Comparison of ENCODE assay signal across 15 cellular contexts in the genomic region with DNA sequence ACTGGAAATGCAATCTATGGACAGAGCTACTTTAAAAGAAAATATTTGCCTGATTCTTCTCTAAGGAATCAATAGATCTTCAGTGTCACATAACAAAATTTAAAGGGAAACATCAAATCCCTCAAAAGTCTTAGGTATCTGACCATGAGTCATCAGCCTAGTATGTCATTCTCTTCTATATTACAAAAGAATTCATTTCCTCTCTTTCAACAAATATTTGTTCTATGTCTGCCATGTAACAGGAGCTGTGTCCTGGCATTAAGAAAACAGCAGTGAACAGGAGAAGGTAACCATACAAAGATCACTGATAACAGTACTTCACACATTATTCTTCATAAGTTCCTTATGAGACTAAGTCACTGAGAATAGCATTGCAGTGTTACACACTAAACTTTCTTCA.
A peak's percentile ranks its signal among the peaks of the same experiment; 100 is the strongest.
DNase-seq lines count a peak whose midpoint lies in the region; ATAC-seq, FAIRE-seq and TF ChIP-seq lines count a peak whose summit lies in the region.
"Had no signal": no experiment of that assay in that cellular context is flagged by ENCODE, and none has a peak within 500 bp of the region (broad histone marks: within the 10 kb centered on the region; RNA-seq: fewer than 3 reads in every experiment).

No MANE protein-coding gene starts in this region.

- TF ChIP-seq EP300 in HepG2 (IDR thresholded peaks at IDR 0.05; ENCODE audit: low read depth in 2 of 2, low read length in 2 of 2) (no peak), HepG2 (CRISPR knock-in tag; IDR thresholded peaks at IDR 0.05; ENCODE audit: borderline replicate concordance) (no peak)

- H3K27ac ChIP-seq in HepG2 (ENCODE audit: extremely low read length, insufficient read depth, low read length) (no peak overlapping the region), right lobe of liver (no peak overlapping the region)
- H3K27ac ChIP-seq in CD8-positive, alpha-beta T cell (ENCODE audit: low read depth, low read length), result no peak overlapping the region
- H3K27ac ChIP-seq: ovary had no signal

- H3K9me3 ChIP-seq in HepG2 (ENCODE audit: low read length), result no peaks in the 10 kb centered on the region
- no peaks in the 10 kb centered on the region for H3K9me3 ChIP-seq in right lobe of liver
- no peaks in the 10 kb centered on the region for H3K9me3 ChIP-seq in CD8-positive, alpha-beta T cell (ENCODE audit: low read length)
- H3K9me3 ChIP-seq: ovary had no signal

- H3K27me3 Mint-ChIP-seq in CD8-positive, alpha-beta T cell (ENCODE audit: low read depth), result peaks cover 2% of the 10 kb centered on the region
- H3K27me3 Mint-ChIP-seq in activated CD4-positive, alpha-beta T cell treated with anti-CD3 and anti-CD28 coated beads, Interleukin-2, amount 10 ng/mL, durations not matched to agents 7 days and 5 days, result peaks cover 6% of the 10 kb centered on the region
- H3K27me3 Mint-ChIP-seq: activated CD4-positive, alpha-beta T cell treated with anti-CD3 and anti-CD28 coated beads, Interleukin-2, amount 10 ng/mL, durations not matched to agents 24 days and 14 days; memory B cell had no signal

- no peaks in the 10 kb centered on the region for H3K79me2 ChIP-seq in HepG2 (ENCODE audit: insufficient read depth, low read length)

- H3K4me1 ChIP-seq in HepG2 (ENCODE audit: insufficient read depth, low read length) (no peaks in the 10 kb centered on the region), right lobe of liver (no peaks in the 10 kb centered on the region)
- no peaks in the 10 kb centered on the region for H3K4me1 ChIP-seq in CD8-positive, alpha-beta T cell (ENCODE audit: insufficient read depth, low read length)

- H3K4me1 Mint-ChIP-seq in CD8-positive, alpha-beta T cell (ENCODE audit: low read depth), result no peaks in the 10 kb centered on the region
- no peaks in the 10 kb centered on the region for H3K4me1 Mint-ChIP-seq in activated CD4-positive, alpha-beta T cell treated with anti-CD3 and anti-CD28 coated beads, Interleukin-2, amount 10 ng/mL, durations not matched to agents 7 days and 5 days
- H3K4me1 Mint-ChIP-seq: activated CD4-positive, alpha-beta T cell treated with anti-CD3 and anti-CD28 coated beads, Interleukin-2, amount 10 ng/mL, durations not matched to agents 24 days and 14 days; memory B cell; T-helper 17 cell had no signal

- no peak overlapping the region for H3K27ac Mint-ChIP-seq in CD8-positive, alpha-beta T cell
- no peak overlapping the region for H3K27ac Mint-ChIP-seq in activated CD4-positive, alpha-beta T cell treated with anti-CD3 and anti-CD28 coated beads, Interleukin-2, amount 10 ng/mL, durations not matched to agents 7 days and 5 days
- H3K27ac Mint-ChIP-seq: activated CD4-positive, alpha-beta T cell treated with anti-CD3 and anti-CD28 coated beads, Interleukin-2, amount 10 ng/mL, durations not matched to agents 24 days and 14 days; memory B cell; T-helper 17 cell had no signal

- POLR2A ChIA-PET in HepG2 (lab: Yijun Ruan, JAX), result no interaction called here
- POLR2A ChIA-PET in CD8-positive, alpha-beta T cell (lab: Charles Lee), result no interaction called here
- POLR2A ChIA-PET in activated CD4-positive, alpha-beta T cell treated with anti-CD3 and anti-CD28 coated beads, Interleukin-2, amount 10 ng/mL, durations not matched to agents 7 days and 5 days (lab: Charles Lee), result no interaction called here

- intact Hi-C loops in HepG2 (cut with micrococcal nuclease; ENCODE audit: unreplicated experiment) (no loop called here), right lobe of liver (cut with DNase I) (no loop called here)
- intact Hi-C loops in CD8-positive, alpha-beta T cell (cut with DNase I, micrococcal nuclease), result loop anchor here in 1 of 2 experiments (2.0 to 10.0 kb wide), 2 partner anchors 69 to 1045 kb away; no protein-coding TSS in a partner anchor

- no peaks in the 10 kb centered on the region for H3K36me3 Mint-ChIP-seq in CD8-positive, alpha-beta T cell
- H3K36me3 Mint-ChIP-seq in activated CD4-positive, alpha-beta T cell treated with anti-CD3 and anti-CD28 coated beads, Interleukin-2, amount 10 ng/mL, durations not matched to agents 7 days and 5 days (ENCODE audit: low read depth), result no peaks in the 10 kb centered on the region
- H3K36me3 Mint-ChIP-seq: memory B cell had no signal

- H2AFZ ChIP-seq in HepG2 (ENCODE audit: low read length), result no peak overlapping the region

- TF ChIP-seq POLR2A in HepG2 (IDR thresholded peaks at IDR 0.05; ENCODE audit: insufficient read depth in 1 of 2, low read depth in 2 of 2, low read length in 2 of 2) (no peak), right lobe of liver (IDR thresholded peaks at IDR 0.05) (no peak)

- no peak for FAIRE-seq in HepG2 (lab: Jason Lieb, UNC)
- FAIRE-seq: GM12892 had no signal

- TF ChIP-seq CTCF in HepG2 (CRISPR knock-in tag; IDR thresholded peaks at IDR 0.05) (no peak), right lobe of liver (IDR thresholded peaks at IDR 0.05) (no peak), fibroblast of pulmonary artery (IDR thresholded peaks at IDR 0.05; ENCODE audit: low read length, missing control alignments) (no peak)
- TF ChIP-seq CTCF in CD8-positive, alpha-beta T cell (IDR thresholded peaks at IDR 0.05), result no peak

- H3K4me3 ChIP-seq in HepG2 (replicated peaks in 1 of 3; ENCODE audit: insufficient read depth in 1 of 3, low read depth in 2 of 3, low read length in 3 of 3) (no peak overlapping the region), right lobe of liver (no peak overlapping the region), fibroblast of pulmonary artery (replicated peaks; ENCODE audit: low read depth, low read length) (no peak overlapping the region)
- H3K4me3 ChIP-seq in CD8-positive, alpha-beta T cell (ENCODE audit: low read depth, low read length), result no peak overlapping the region
- H3K4me3 ChIP-seq: ovary had no signal

- no peaks in the 10 kb centered on the region for H3K9me3 Mint-ChIP-seq in CD8-positive, alpha-beta T cell
- H3K9me3 Mint-ChIP-seq in activated CD4-positive, alpha-beta T cell treated with anti-CD3 and anti-CD28 coated beads, Interleukin-2, amount 10 ng/mL, durations not matched to agents 7 days and 5 days, result no peaks in the 10 kb centered on the region
- H3K9me3 Mint-ChIP-seq: activated CD4-positive, alpha-beta T cell treated with anti-CD3 and anti-CD28 coated beads, Interleukin-2, amount 10 ng/mL, durations not matched to agents 24 days and 14 days; memory B cell had no signal

- ATAC-seq in HepG2 (no peak), right lobe of liver (no peak)
- ATAC-seq in CD8-positive, alpha-beta T cell, result no peak
- ATAC-seq: T-helper 17 cell had no signal

- H3K27me3 ChIP-seq in HepG2 (ENCODE audit: control insufficient read depth in 1 of 2, insufficient read depth in 2 of 2, low read length in 2 of 2), result no peaks in the 10 kb centered on the region
- no peaks in the 10 kb centered on the region for H3K27me3 ChIP-seq in right lobe of liver
- H3K27me3 ChIP-seq in CD8-positive, alpha-beta T cell (ENCODE audit: insufficient read depth, low read length), result no peaks in the 10 kb centered on the region
- H3K27me3 ChIP-seq: ovary had no signal

- TF ChIP-seq RAD21 in HepG2 (CRISPR knock-in tag; IDR thresholded peaks at IDR 0.05), result no peak

- in situ Hi-C loops in HepG2 (cut with HindIII; ENCODE audit: extremely low pct_ligation_motif_present, low pct_unique_long_range_greater_than_20kb), result no loop called here

- CTCF ChIA-PET in HepG2 (lab: Yijun Ruan, JAX; ENCODE audit: low intra/inter-chr PET ratio, low total read pairs), result no interaction called here
- CTCF ChIA-PET in CD8-positive, alpha-beta T cell (lab: Charles Lee), result no interaction called here
- CTCF ChIA-PET in activated CD4-positive, alpha-beta T cell treated with anti-CD3 and anti-CD28 coated beads, Interleukin-2, amount 10 ng/mL, durations not matched to agents 7 days and 5 days (lab: Charles Lee), result no interaction called here

- H4K20me1 ChIP-seq in HepG2 (ENCODE audit: insufficient read depth, low read length), result no peaks in the 10 kb centered on the region

- H3K4me3 Mint-ChIP-seq in CD8-positive, alpha-beta T cell, result no peak overlapping the region
- no peak overlapping the region for H3K4me3 Mint-ChIP-seq in activated CD4-positive, alpha-beta T cell treated with anti-CD3 and anti-CD28 coated beads, Interleukin-2, amount 10 ng/mL, durations not matched to agents 7 days and 5 days
- H3K4me3 Mint-ChIP-seq: activated CD4-positive, alpha-beta T cell treated with anti-CD3 and anti-CD28 coated beads, Interleukin-2, amount 10 ng/mL, durations not matched to agents 24 days and 14 days; memory B cell; T-helper 17 cell had no signal

- no peak overlapping the region for H3K9ac ChIP-seq in HepG2 (ENCODE audit: insufficient read depth, low read depth, low read length)

- H3K4me2 ChIP-seq in HepG2 (ENCODE audit: low read depth, low read length), result no peak overlapping the region

- DNase-seq in HepG2 (ENCODE audit: low spot score) (peak; percentile 23), right lobe of liver (no peak), SW 1271 (lab: John Stamatoyannopoulos, UW) (peak; percentile 3 to 78), fibroblast of pulmonary artery (ENCODE audit: low read depth) (peak; percentile 66), HuH-7 (ENCODE audit: low spot score) (no peak), occipital lobe (lab: John Stamatoyannopoulos, UW) (no peak)
- no peak for DNase-seq in CD8-positive, alpha-beta T cell
- DNase-seq in activated CD4-positive, alpha-beta T cell treated with anti-CD3 and anti-CD28 coated beads, Interleukin-2, amount 10 ng/mL, durations not matched to agents 7 days and 5 days, result no peak
- DNase-seq: activated CD4-positive, alpha-beta T cell treated with anti-CD3 and anti-CD28 coated beads, Interleukin-2, amount 10 ng/mL, durations not matched to agents 24 days and 14 days; DMS79; NCI-H2171; ovary; T-helper 17 cell had no signal

- H3K36me3 ChIP-seq in HepG2 (replicated peaks in 1 of 2; ENCODE audit: control insufficient read depth in 1 of 2, insufficient read depth in 2 of 2, low read length in 2 of 2), result no peaks in the 10 kb centered on the region
- H3K36me3 ChIP-seq in right lobe of liver, result no peaks in the 10 kb centered on the region
- no peaks in the 10 kb centered on the region for H3K36me3 ChIP-seq in CD8-positive, alpha-beta T cell (ENCODE audit: insufficient read depth, low read length)
- H3K36me3 ChIP-seq: ovary had no signal

- no TSS peak for BruUV-seq in HepG2 (replicated peaks; lab: Mats Ljungman, UMichigan)

Comparison
In these comparisons a context has a peak if more than half of its experiments do, and no peak if none do; other contexts are left out.
1. DNase-seq: peak in HepG2 (single experiment), SW 1271 (2 of 2) and fibroblast of pulmonary artery (single experiment); none in right lobe of liver (0 of 3), CD8-positive, alpha-beta T cell (0 of 7), HuH-7 (single experiment), activated CD4-positive, alpha-beta T cell treated with anti-CD3 and anti-CD28 coated beads, Interleukin-2, amount 10 ng/mL, durations not matched to agents 7 days and 5 days (single experiment) and occipital lobe (single experiment).